In genomic region chr20:35454881-35455609, GRCh38 we compare ENCODE assay signal across 8 cellular contexts. TPM values are rescaled to one million over a fixed set of nuclear protein-coding genes. Genes with fewer than 3 reads are reported as not detected.
A peak's percentile ranks its signal among the peaks of the same experiment; 100 is the strongest.
DNase-seq lines count a peak whose midpoint lies in the region; ATAC-seq and TF ChIP-seq lines count a peak whose summit lies in the region.

CEP250 (plus strand) TSS chr20:35455598; CDS start chr20:35462368, 6,770 bp downstream.

- H3K4me1 ChIP-seq in Loucy (ENCODE audit: insufficient read depth, low read length, poor library complexity, severe bottlenecking) (peaks cover 30% of the 10 kb centered on the region), RWPE2 (ENCODE audit: insufficient read depth, poor library complexity, severe bottlenecking) (peaks cover 46% of the 10 kb centered on the region)

- peak within 1 kb of the TSS; percentile 88 for H3K4me3 Mint-ChIP-seq in activated T-helper 2 cell treated with anti-CD3 and anti-CD28 coated beads, Interferon-gamma antibody, Interleukin-2, Interleukin-4, amounts not matched to agents 10 μg/mL and 5 μg/mL and 100 μg/mL, durations not matched to agents 14 hours and 24 hours and 36 hours (ENCODE audit: low read depth)
- H3K4me3 Mint-ChIP-seq in naive thymus-derived CD8-positive, alpha-beta T cell: peak within 1 kb of the TSS; percentile 88 to 98 (median 95)
- peak within 1 kb of the TSS; percentile 91 to 94 for H3K4me3 Mint-ChIP-seq in stimulated activated naive B cell treated with anti-CD40 and anti-IgM and Interleukin-4, amounts not matched to agents 10 μg/mL and 1 μg/mL and 100 μg/mL, for 72 hours

- POLR2A ChIA-PET in naive thymus-derived CD8-positive, alpha-beta T cell (lab: Charles Lee): interaction anchor here (0.6 to 2.9 kb wide), 19 partner anchors 8 to 499 kb away, joined by 3 to 23 read pairs (median 4); partner anchors contain the start of genes CPNE1, EDEM2, EIF6 and ERGIC3

- H3K27me3 Mint-ChIP-seq in activated T-helper 2 cell treated with anti-CD3 and anti-CD28 coated beads, Interferon-gamma antibody, Interleukin-2, Interleukin-4, amounts not matched to agents 10 μg/mL and 5 μg/mL and 100 μg/mL, durations not matched to agents 14 hours and 24 hours and 36 hours (ENCODE audit: low read depth): no peaks in the 10 kb centered on the region
- no peaks in the 10 kb centered on the region for H3K27me3 Mint-ChIP-seq in naive thymus-derived CD8-positive, alpha-beta T cell
- no peaks in the 10 kb centered on the region for H3K27me3 Mint-ChIP-seq in stimulated activated naive B cell treated with anti-CD40 and anti-IgM and Interleukin-4, amounts not matched to agents 10 μg/mL and 1 μg/mL and 100 μg/mL, for 72 hours

- H3F3A ChIP-seq in Loucy (ENCODE audit: low read depth): no peaks in the 10 kb centered on the region; the same call in 1 of the 2 replicates

- peaks cover 3% of the 10 kb centered on the region for H4K20me1 ChIP-seq in Loucy (ENCODE audit: insufficient read depth, low read length, poor library complexity, severe bottlenecking)

- ATAC-seq in RWPE2 (ENCODE audit: low read depth): peak; percentile 81
- peak; percentile 93 to 94 for ATAC-seq in naive thymus-derived CD8-positive, alpha-beta T cell
- ATAC-seq in stimulated activated naive B cell treated with anti-CD40 and anti-IgM and Interleukin-4, amounts not matched to agents 10 μg/mL and 1 μg/mL and 100 μg/mL, for 72 hours (replicated peaks): peak; percentile 94 to 97

- H3K36me3 ChIP-seq in H7 (replicated peaks; ENCODE audit: control insufficient read depth, insufficient read depth, low read length): peaks cover 2% of the 10 kb centered on the region
- H3K36me3 ChIP-seq in Loucy (ENCODE audit: insufficient read depth, low read length): no peaks in the 10 kb centered on the region
- H3K36me3 ChIP-seq in RWPE2 (ENCODE audit: low read depth): peaks cover 30% of the 10 kb centered on the region

- intact Hi-C loops in activated T-helper 2 cell treated with anti-CD3 and anti-CD28 coated beads, Interferon-gamma antibody, Interleukin-2, Interleukin-4, amounts not matched to agents 10 μg/mL and 5 μg/mL and 100 μg/mL, durations not matched to agents 14 hours and 24 hours and 36 hours (cut with micrococcal nuclease): loop anchor here (1.0 to 5.0 kb wide), 3 partner anchors 43 to 288 kb away; partner anchors contain the start of genes RBM39, SPAG4 and UQCC1

- H2AFZ ChIP-seq in Loucy (ENCODE audit: low read length): peak within 1 kb of the TSS; percentile 96

- H3K27ac Mint-ChIP-seq in activated T-helper 2 cell treated with anti-CD3 and anti-CD28 coated beads, Interferon-gamma antibody, Interleukin-2, Interleukin-4, amounts not matched to agents 10 μg/mL and 5 μg/mL and 100 μg/mL, durations not matched to agents 14 hours and 24 hours and 36 hours: peak within 1 kb of the TSS; percentile 98
- H3K27ac Mint-ChIP-seq in naive thymus-derived CD8-positive, alpha-beta T cell: peak within 1 kb of the TSS; percentile 87 to 100 (median 98)
- peak within 1 kb of the TSS; percentile 99 for H3K27ac Mint-ChIP-seq in stimulated activated naive B cell treated with anti-CD40 and anti-IgM and Interleukin-4, amounts not matched to agents 10 μg/mL and 1 μg/mL and 100 μg/mL, for 72 hours

- H3K4me2 ChIP-seq in Loucy (ENCODE audit: low read depth, low read length, poor library complexity, severe bottlenecking): peak within 1 kb of the TSS; percentile 76

- H3K9me3 Mint-ChIP-seq in activated T-helper 2 cell treated with anti-CD3 and anti-CD28 coated beads, Interferon-gamma antibody, Interleukin-2, Interleukin-4, amounts not matched to agents 10 μg/mL and 5 μg/mL and 100 μg/mL, durations not matched to agents 14 hours and 24 hours and 36 hours: no peaks in the 10 kb centered on the region
- no peaks in the 10 kb centered on the region for H3K9me3 Mint-ChIP-seq in naive thymus-derived CD8-positive, alpha-beta T cell
- H3K9me3 Mint-ChIP-seq in stimulated activated naive B cell treated with anti-CD40 and anti-IgM and Interleukin-4, amounts not matched to agents 10 μg/mL and 1 μg/mL and 100 μg/mL, for 72 hours: no peaks in the 10 kb centered on the region

- H3K9ac ChIP-seq in Loucy (ENCODE audit: low read depth, low read length, poor library complexity, severe bottlenecking): peak within 1 kb of the TSS; percentile 83

- H3K9me2 ChIP-seq in Loucy (replicated peaks; ENCODE audit: low read depth, low read length): no peaks in the 10 kb centered on the region

- peaks cover 1% of the 10 kb centered on the region for H3K36me3 Mint-ChIP-seq in activated T-helper 2 cell treated with anti-CD3 and anti-CD28 coated beads, Interferon-gamma antibody, Interleukin-2, Interleukin-4, amounts not matched to agents 10 μg/mL and 5 μg/mL and 100 μg/mL, durations not matched to agents 14 hours and 24 hours and 36 hours (ENCODE audit: low read depth)
- H3K36me3 Mint-ChIP-seq in naive thymus-derived CD8-positive, alpha-beta T cell: peaks cover 0 to 2% (median 0%) of the 10 kb centered on the region in 3 donors
- H3K36me3 Mint-ChIP-seq in stimulated activated naive B cell treated with anti-CD40 and anti-IgM and Interleukin-4, amounts not matched to agents 10 μg/mL and 1 μg/mL and 100 μg/mL, for 72 hours: no peaks in the 10 kb centered on the region

- H3K9me3 ChIP-seq in Loucy (ENCODE audit: insufficient read depth, low read depth, low read length) (no peaks in the 10 kb centered on the region), RWPE2 (ENCODE audit: severe bottlenecking) (no peaks in the 10 kb centered on the region)

- no peaks in the 10 kb centered on the region for H3K27me3 ChIP-seq in H7 (ENCODE audit: control insufficient read depth, insufficient read depth, low read length)
- no peaks in the 10 kb centered on the region for H3K27me3 ChIP-seq in Loucy (ENCODE audit: insufficient read depth, low read length, poor library complexity, severe bottlenecking)
- no peaks in the 10 kb centered on the region for H3K27me3 ChIP-seq in RWPE2 (ENCODE audit: insufficient read depth, poor library complexity, severe bottlenecking)

- TF ChIP-seq CTCF in Loucy (conservative IDR thresholded peaks at IDR 0.05; ENCODE audit: low read length) (no peak), RWPE2 (IDR thresholded peaks at IDR 0.05; ENCODE audit: poor library complexity, severe bottlenecking) (no peak), fibroblast of mammary gland (conservative IDR thresholded peaks at IDR 0.05; ENCODE audit: control insufficient read depth, insufficient read depth, low read depth, low read length) (no peak)

- H3K4me3 ChIP-seq in H7 (ENCODE audit: insufficient read depth, low read depth, low read length): peak within 1 kb of the TSS; percentile 89
- H3K4me3 ChIP-seq in Loucy (ENCODE audit: low read length, poor library complexity, severe bottlenecking): peak within 1 kb of the TSS; percentile 74
- H3K4me3 ChIP-seq in RWPE2 (ENCODE audit: severe bottlenecking): peak within 1 kb of the TSS; percentile 84
- H3K4me3 ChIP-seq in fibroblast of mammary gland (ENCODE audit: control insufficient read depth, low read depth, low read length): peak within 1 kb of the TSS; percentile 96

- DNase-seq in ELF-1 (ENCODE audit: low read depth, low spot score) (peak; percentile 98), H7 (peak; percentile 98), RWPE2 (ENCODE audit: low spot score) (peak; percentile 100), fibroblast of mammary gland (ENCODE audit: low read depth) (peak; percentile 87)
- peak; percentile 89 for DNase-seq in activated T-helper 2 cell treated with anti-CD3 and anti-CD28 coated beads, Interferon-gamma antibody, Interleukin-2, Interleukin-4, amounts not matched to agents 10 μg/mL and 5 μg/mL and 100 μg/mL, durations not matched to agents 14 hours and 24 hours and 36 hours (ENCODE audit: low spot score)
- DNase-seq in naive thymus-derived CD8-positive, alpha-beta T cell: peak; percentile 91 to 98 (median 96)
- DNase-seq in stimulated activated naive B cell treated with anti-CD40 and anti-IgM and Interleukin-4, amounts not matched to agents 10 μg/mL and 1 μg/mL and 100 μg/mL, for 72 hours: peak; percentile 89

- peak within 1 kb of the TSS; percentile 79 for H3K27ac ChIP-seq in RWPE2 (ENCODE audit: poor library complexity, severe bottlenecking)

- peaks cover 31% of the 10 kb centered on the region for H3K79me2 ChIP-seq in Loucy (ENCODE audit: insufficient read depth, low read length)

- peaks cover 18% of the 10 kb centered on the region for H3K4me1 Mint-ChIP-seq in activated T-helper 2 cell treated with anti-CD3 and anti-CD28 coated beads, Interferon-gamma antibody, Interleukin-2, Interleukin-4, amounts not matched to agents 10 μg/mL and 5 μg/mL and 100 μg/mL, durations not matched to agents 14 hours and 24 hours and 36 hours (ENCODE audit: low read depth)
- H3K4me1 Mint-ChIP-seq in naive thymus-derived CD8-positive, alpha-beta T cell: peaks cover 0 to 33% (median 21%) of the 10 kb centered on the region in 4 donors
- peaks cover 2 to 11% of the 10 kb centered on the region in 2 donors for H3K4me1 Mint-ChIP-seq in stimulated activated naive B cell treated with anti-CD40 and anti-IgM and Interleukin-4, amounts not matched to agents 10 μg/mL and 1 μg/mL and 100 μg/mL, for 72 hours

RNA-seq across cellular contexts. Expression of gene CEP250, which starts in this region (rescaled TPM):
- total RNA-seq in H7 (2014; rRNA removed; shearing (Covaris generic)): 18.9 and 39.1 TPM in 2 replicates
- 51.0 and 54.6 TPM in 2 replicates for total RNA-seq in activated T-helper 2 cell treated with anti-CD3 and anti-CD28 coated beads, Interferon-gamma antibody, Interleukin-2, Interleukin-4, amounts not matched to agents 10 μg/mL and 5 μg/mL and 100 μg/mL, durations not matched to agents 14 hours and 24 hours and 36 hours
- 10 to 100 TPM; 54.9 to 65.4 TPM for total RNA-seq in naive thymus-derived CD8-positive, alpha-beta T cell
- polyA plus RNA-seq in naive thymus-derived CD8-positive, alpha-beta T cell: 10 to 100 TPM in 1 of 3 donors, 1 to 10 TPM in 2; 4.5 to 17.5 (median 6.0) TPM

Comparison
In these comparisons a context has a peak if more than half of its experiments do, and no peak if none do; other contexts are left out.
1. Peak in every context shown above with its lines: DNase-seq, ATAC-seq, H3K4me3 ChIP-seq and H3K27ac ChIP-seq.